In genomic region chr3:55488398-55489055, GRCh38 we compare ENCODE assay signal across 7 cellular contexts. TPM values are rescaled to one million over a fixed set of nuclear protein-coding genes. Genes with fewer than 3 reads are reported as not detected.
A peak's percentile ranks its signal among the peaks of the same experiment; 100 is the strongest.
DNase-seq lines count a peak whose midpoint lies in the region; ATAC-seq, FAIRE-seq and TF ChIP-seq lines count a peak whose summit lies in the region.

No MANE protein-coding gene starts in this region.

- WGBS in body of pancreas, 2 donors, result 0 to 2% methylated on average over 16 to 30 of the region's 30 CpGs

- peaks cover 42% of the 10 kb centered on the region for H3K4me1 ChIP-seq in body of pancreas

- CTCF ChIA-PET in GM10248 (lab: Yijun Ruan, JAX), result interaction anchor here (2.6 to 5.5 kb wide), 3 partner anchors 229 to 258 kb away, joined by 15 to 43 read pairs (median 28); no protein-coding TSS in a partner anchor

- DNase-seq in GM10248 (ENCODE audit: extremely low spot score) (peak; percentile 76), LHCN-M2 (ENCODE audit: low read depth) (peak; percentile 94), body of pancreas (peak; percentile 71 to 82 (median 74)), skeletal muscle cell (ENCODE audit: low read depth) (no peak), D721Med (ENCODE audit: insufficient read length, low spot score) (no peak)
- no peak for DNase-seq in stimulated activated CD4-positive, alpha-beta T cell treated with anti-CD3 and anti-CD28 coated beads, Interleukin-4, amount 100 ng/mL, for 4 hours

- H3K27ac ChIP-seq in body of pancreas, result peak overlapping the region in 3 of 4 donors; percentile 67 to 88 (median 81)

- peak overlapping the region in 1 of 2 donors; percentile 71 for H3K4me3 ChIP-seq in body of pancreas
- peak overlapping the region; percentile 69 for H3K4me3 ChIP-seq in iPS-11a (ENCODE audit: low read depth, low read length)
- peak overlapping the region; percentile 95 for H3K4me3 ChIP-seq in skeletal muscle cell (ENCODE audit: low read depth, low read length)

- POLR2A ChIA-PET in GM10248 (lab: Yijun Ruan, JAX), result no interaction called here

- H3K27me3 ChIP-seq in body of pancreas, result no peaks in the 10 kb centered on the region

- no peaks in the 10 kb centered on the region for H3K36me3 ChIP-seq in body of pancreas (replicated peaks in 1 of 2; ENCODE audit: insufficient read depth in 1 of 2, low read depth in 2 of 2)

- ATAC-seq in body of pancreas, result peak; percentile 50

- intact Hi-C loops in body of pancreas (cut with DNase I), result no loop called here

- TF ChIP-seq POLR2A in body of pancreas (IDR thresholded peaks at IDR 0.05), result peak in 1 of 3 donors; percentile 9

- no peak for FAIRE-seq in D721Med (lab: Jason Lieb, UNC)

- TF ChIP-seq CTCF in GM10248 (IDR thresholded peaks at IDR 0.05; ENCODE audit: control extremely low read depth, extremely low read depth, low read depth, missing control alignments) (no peak), body of pancreas (IDR thresholded peaks at IDR 0.05) (no peak), D721Med (IDR thresholded peaks at IDR 0.05; ENCODE audit: insufficient read depth, missing control alignments) (no peak)

- H3K9me3 ChIP-seq in body of pancreas, result no peaks in the 10 kb centered on the region

RNA-seq across cellular contexts. Expression of gene WNT5A, which starts 1.4 kb away (rescaled TPM):
- total RNA-seq in LHCN-M2 (2014; rRNA removed) (173 and 180 TPM in 2 replicates), body of pancreas (10 to 100 TPM in 1 of 2 donors, 1 to 10 TPM in 1; 5.9 to 15.0 TPM)
- polyA plus RNA-seq in LHCN-M2 (2012), result 56.0 TPM

Comparison
In these comparisons a context has a peak if more than half of its experiments do, and no peak if none do; other contexts are left out.
1. DNase-seq: peak in GM10248 (single experiment), LHCN-M2 (single experiment) and body of pancreas (4 of 4); none in skeletal muscle cell (single experiment), D721Med (single experiment) and stimulated activated CD4-positive, alpha-beta T cell treated with anti-CD3 and anti-CD28 coated beads, Interleukin-4, amount 100 ng/mL, for 4 hours (0 of 2).
2. RNA of gene WNT5A, which starts 1.4 kb away (total RNA-seq): 173 to 180 TPM in LHCN-M2; 5.9 to 15.0 TPM in body of pancreas; every median in the first group is over 10 times any median in the second.